9 cellular contexts compared by ENCODE assay signal in genomic region chr18:23690505-23691068, GRCh38. TPM values are rescaled to one million over a fixed set of nuclear protein-coding genes. Genes with fewer than 3 reads are reported as not detected.
DNase-seq lines count a peak whose midpoint lies in the region; ATAC-seq and TF ChIP-seq lines count a peak whose summit lies in the region.
"Had no signal": no experiment of that assay in that cellular context is flagged by ENCODE, and none has a peak within 500 bp of the region (broad histone marks: within the 10 kb centered on the region; RNA-seq: fewer than 3 reads in every experiment).

No MANE protein-coding gene starts in this region.

- H3K9me3 ChIP-seq in iPS-20b (ENCODE audit: insufficient read depth, low read depth, low read length): no peaks in the 10 kb centered on the region
- no peaks in the 10 kb centered on the region for H3K9me3 ChIP-seq in testis

- DNase-seq in activated CD4-positive, alpha-beta T cell treated with anti-CD3 and anti-CD28 coated beads, Interleukin-2, amount 10 ng/mL, durations not matched to agents 7 days and 5 days: no peak
- DNase-seq in activated CD4-positive, alpha-beta T cell treated with anti-CD3 and anti-CD28 coated beads for 1 hour: no peak
- DNase-seq in activated B cell treated with CpG ODN at 0.5 μM for 24 hours: no peak
- no peak for DNase-seq in testis
- no peak for DNase-seq in AML-193 (lab: John Stamatoyannopoulos, UW)
- no peak for DNase-seq in stimulated activated CD4-positive, alpha-beta T cell treated with anti-CD3 and anti-CD28 coated beads, Interleukin-15, amount 100 ng/mL, for 24 hours
- DNase-seq: nucleus accumbens had no signal

- H3K36me3 Mint-ChIP-seq in activated CD4-positive, alpha-beta T cell treated with anti-CD3 and anti-CD28 coated beads, Interleukin-2, amount 10 ng/mL, durations not matched to agents 7 days and 5 days (ENCODE audit: low read depth): no peaks in the 10 kb centered on the region
- H3K36me3 Mint-ChIP-seq in activated B cell treated with CpG ODN at 0.5 μM for 24 hours (ENCODE audit: low read depth): no peaks in the 10 kb centered on the region

- H3K27ac Mint-ChIP-seq in activated CD4-positive, alpha-beta T cell treated with anti-CD3 and anti-CD28 coated beads, Interleukin-2, amount 10 ng/mL, durations not matched to agents 7 days and 5 days: no peak overlapping the region
- H3K27ac Mint-ChIP-seq in activated B cell treated with CpG ODN at 0.5 μM for 24 hours: no peak overlapping the region

- POLR2A ChIA-PET in activated CD4-positive, alpha-beta T cell treated with anti-CD3 and anti-CD28 coated beads, Interleukin-2, amount 10 ng/mL, durations not matched to agents 7 days and 5 days (lab: Charles Lee): no interaction called here
- POLR2A ChIA-PET in activated B cell treated with CpG ODN at 0.5 μM for 24 hours (lab: Charles Lee): no interaction called here

- 58 to 67% methylated on average over 19 to 21 of the region's 21 CpGs for WGBS in testis, 2 donors

- H3K4me3 ChIP-seq in iPS-20b (ENCODE audit: low read length) (peak overlapping the region; percentile 48; the same call in 1 of the 2 replicates), testis (peak overlapping the region; percentile 61 to 64)

- TF ChIP-seq CTCF in activated B cell treated with CpG ODN at 0.5 μM for 24 hours (IDR thresholded peaks at IDR 0.05) (no peak), testis (IDR thresholded peaks at IDR 0.05) (no peak)

- H3K4me1 ChIP-seq in iPS-20b (ENCODE audit: insufficient read depth, low read length) (no peaks in the 10 kb centered on the region), testis (no peaks in the 10 kb centered on the region)

- H3K4me1 Mint-ChIP-seq in activated CD4-positive, alpha-beta T cell treated with anti-CD3 and anti-CD28 coated beads, Interleukin-2, amount 10 ng/mL, durations not matched to agents 7 days and 5 days: peaks cover 6% of the 10 kb centered on the region
- peaks cover 10% of the 10 kb centered on the region for H3K4me1 Mint-ChIP-seq in activated B cell treated with CpG ODN at 0.5 μM for 24 hours

- intact Hi-C loops in activated B cell treated with CpG ODN at 0.5 μM for 24 hours (cut with micrococcal nuclease): no loop called here
- intact Hi-C loops in testis (cut with DNase I; ENCODE audit: low total_unique reads): no loop called here

- CTCF ChIA-PET in activated CD4-positive, alpha-beta T cell treated with anti-CD3 and anti-CD28 coated beads, Interleukin-2, amount 10 ng/mL, durations not matched to agents 7 days and 5 days (lab: Charles Lee): interaction anchor here (0.5 to 1.3 kb wide), 2 partner anchors 8 to 420 kb away, joined by 3 read pairs; no protein-coding TSS in a partner anchor
- CTCF ChIA-PET in activated B cell treated with CpG ODN at 0.5 μM for 24 hours (lab: Charles Lee): interaction anchor here (0.7 kb wide), 1 partner anchor 157 kb away, joined by 3 read pairs; no protein-coding TSS in a partner anchor

- H3K36me3 ChIP-seq in iPS-20b (ENCODE audit: insufficient read depth, low read depth, low read length): no peaks in the 10 kb centered on the region
- H3K36me3 ChIP-seq in testis (ENCODE audit: low read depth, missing control alignments): no peaks in the 10 kb centered on the region

- no peak overlapping the region for H3K9ac ChIP-seq in iPS-20b (ENCODE audit: low read depth, low read length)

- ATAC-seq in activated B cell treated with CpG ODN at 0.5 μM for 24 hours (ENCODE audit: low read depth): no peak
- ATAC-seq in GM18867 (IDR thresholded peaks at IDR 0.05; ENCODE audit: unreplicated experiment): no peak

- H3K4me3 Mint-ChIP-seq in activated CD4-positive, alpha-beta T cell treated with anti-CD3 and anti-CD28 coated beads, Interleukin-2, amount 10 ng/mL, durations not matched to agents 7 days and 5 days: peak overlapping the region; percentile 40
- peak overlapping the region; percentile 55 for H3K4me3 Mint-ChIP-seq in activated B cell treated with CpG ODN at 0.5 μM for 24 hours

- H3K9me3 Mint-ChIP-seq in activated CD4-positive, alpha-beta T cell treated with anti-CD3 and anti-CD28 coated beads, Interleukin-2, amount 10 ng/mL, durations not matched to agents 7 days and 5 days: no peaks in the 10 kb centered on the region
- H3K9me3 Mint-ChIP-seq in activated B cell treated with CpG ODN at 0.5 μM for 24 hours: no peaks in the 10 kb centered on the region

- H3K27me3 ChIP-seq in iPS-20b (ENCODE audit: insufficient read depth, low read length) (peaks cover 56% of the 10 kb centered on the region), testis (no peaks in the 10 kb centered on the region)

- TF ChIP-seq POLR2A in testis (IDR thresholded peaks at IDR 0.05): no peak

- H3K27ac ChIP-seq in iPS-20b (ENCODE audit: low read length): no peak overlapping the region
- H3K27ac ChIP-seq in testis: no peak overlapping the region

- H3K27me3 Mint-ChIP-seq in activated CD4-positive, alpha-beta T cell treated with anti-CD3 and anti-CD28 coated beads, Interleukin-2, amount 10 ng/mL, durations not matched to agents 7 days and 5 days: peaks cover 55% of the 10 kb centered on the region
- H3K27me3 Mint-ChIP-seq in activated B cell treated with CpG ODN at 0.5 μM for 24 hours: peaks cover 34% of the 10 kb centered on the region

RNA-seq across cellular contexts. Expression of gene LAMA3, which starts 1.3 kb away (rescaled TPM):
- total RNA-seq in activated CD4-positive, alpha-beta T cell treated with anti-CD3 and anti-CD28 coated beads, Interleukin-2, amount 10 ng/mL, durations not matched to agents 7 days and 5 days: under 1 TPM; 0.20 to 0.54 TPM
- total RNA-seq in activated B cell treated with CpG ODN at 0.5 μM for 24 hours: 0.07 TPM in 1 of 2 replicates, not detected in the other
- 10 to 100 TPM; 14.1 to 22.1 TPM for total RNA-seq in testis
- 11.9 TPM for polyA plus RNA-seq in testis (ENCODE audit: insufficient read depth, low read depth, low replicate concordance)

RNA-seq across cellular contexts. Expression of gene ANKRD29, which starts 27.9 kb away (rescaled TPM):
- total RNA-seq in activated CD4-positive, alpha-beta T cell treated with anti-CD3 and anti-CD28 coated beads, Interleukin-2, amount 10 ng/mL, durations not matched to agents 7 days and 5 days: under 1 TPM in 1 of 2 experiments, not detected in 1; 0.25 TPM
- not detected in 2 replicates for total RNA-seq in activated B cell treated with CpG ODN at 0.5 μM for 24 hours
- total RNA-seq in testis: 10 to 100 TPM; 17.5 to 23.5 TPM
- 9.1 TPM for polyA plus RNA-seq in testis (ENCODE audit: insufficient read depth, low read depth, low replicate concordance)

Comparison
In these comparisons a context has a peak if more than half of its experiments do, and no peak if none do; other contexts are left out.
1. RNA of gene LAMA3, which starts 1.3 kb away (total RNA-seq): 14.1 to 22.1 TPM in testis; 0.20 to 0.54 TPM in activated CD4-positive, alpha-beta T cell treated with anti-CD3 and anti-CD28 coated beads, Interleukin-2, amount 10 ng/mL, durations not matched to agents 7 days and 5 days and 0.07 TPM in activated B cell treated with CpG ODN at 0.5 μM for 24 hours; every median in the first group is over 4 times any median in the second.
2. RNA of gene ANKRD29, which starts 27.9 kb away (total RNA-seq): 17.5 to 23.5 TPM in testis; 0.25 TPM in activated CD4-positive, alpha-beta T cell treated with anti-CD3 and anti-CD28 coated beads, Interleukin-2, amount 10 ng/mL, durations not matched to agents 7 days and 5 days and not detected in activated B cell treated with CpG ODN at 0.5 μM for 24 hours; every median in the first group is over 10 times any median in the second.